Comparison of ENCODE assay signal across 9 cellular contexts in genomic region chr2:129810521-129810920, GRCh38.
"Had no signal": no experiment of that assay in that cellular context is flagged by ENCODE, and none has a peak within 500 bp of the region (broad histone marks: within the 10 kb centered on the region; RNA-seq: fewer than 3 reads in every experiment).

No MANE protein-coding gene starts in this region.

- H3K9me3 ChIP-seq: HAP-1 had no signal

- FAIRE-seq: HepG2 had no signal

- H3K36me3 ChIP-seq: HAP-1 had no signal

- ATAC-seq: HCT116, HepG2 had no signal

- H3K36me3 Mint-ChIP-seq: IgD-negative memory B cell had no signal

- DNase-seq: GM23248, GOT3, H7, HFFc6 had no signal

- H3K4me3 Mint-ChIP-seq: HFFc6, IgD-negative memory B cell had no signal

- H3K27ac Mint-ChIP-seq: HFFc6, IgD-negative memory B cell had no signal

- H3K27ac ChIP-seq: GM23248, HL-60 had no signal

- H3K4me1 ChIP-seq: HAP-1 had no signal

- H3K4me3 ChIP-seq: GM23248, HAP-1 had no signal
